In genomic region chr1:206506803-206507394, GRCh38 we compare ENCODE assay signal across 8 cellular contexts. TPM values are rescaled to one million over a fixed set of nuclear protein-coding genes. Genes with fewer than 3 reads are reported as not detected.
DNase-seq lines count a peak whose midpoint lies in the region; ATAC-seq and TF ChIP-seq lines count a peak whose summit lies in the region.

No MANE protein-coding gene starts in this region.

- H3K9ac ChIP-seq in OCI-LY1 (ENCODE audit: low read length) (peak overlapping the region; percentile 4; the same call in 1 of the 2 replicates), muscle layer of colon (ENCODE audit: low read length) (no peak overlapping the region)

- no peaks in the 10 kb centered on the region for H3K9me2 ChIP-seq in OCI-LY1 (ENCODE audit: low read depth, low read length)

- peak overlapping the region in 4 of 7 donors; percentile 44 to 66 (median 52) for H3K27ac Mint-ChIP-seq in CD4-positive, alpha-beta memory T cell

- no peaks in the 10 kb centered on the region for H3F3A ChIP-seq in OCI-LY1 (ENCODE audit: insufficient read depth, low read length)

- H3K27me3 Mint-ChIP-seq in CD4-positive, alpha-beta memory T cell: peaks cover 6 to 8% of the 10 kb centered on the region in 2 donors

- no peak for TF ChIP-seq CTCF in OCI-LY1 (IDR thresholded peaks at IDR 0.05; ENCODE audit: low read length)
- TF ChIP-seq CTCF in dorsolateral prefrontal cortex (IDR thresholded peaks at IDR 0.05 in 54 of 56, conservative IDR thresholded peaks at IDR 0.05 in 2 of 56; ENCODE audit: low read depth in 1 of 56, partially characterized antibody in 56 of 56): no peak

- H3K9me3 ChIP-seq in CD4-positive, alpha-beta memory T cell (ENCODE audit: control insufficient read depth in 1 of 2, low read length in 2 of 2): no peaks in the 10 kb centered on the region
- H3K9me3 ChIP-seq in OCI-LY1 (ENCODE audit: low read length): no peaks in the 10 kb centered on the region
- H3K9me3 ChIP-seq in muscle layer of colon (ENCODE audit: low read length): no peaks in the 10 kb centered on the region

- peak overlapping the region; percentile 80 to 89 (median 82) for H3K4me3 Mint-ChIP-seq in CD4-positive, alpha-beta memory T cell

- DNase-seq in CD4-positive, alpha-beta memory T cell: peak in 3 of 5 donors; percentile 4 to 45 (median 19)
- no peak for DNase-seq in dorsolateral prefrontal cortex
- DNase-seq in cerebellum (ENCODE audit: low spot score): no peak
- no peak for DNase-seq in NCI-H1436 treated with DMSO at 0.1 percent for 48 hours (lab: John Stamatoyannopoulos, UW)
- DNase-seq in erythroblast (lab: John Stamatoyannopoulos, UW): no peak

- no peaks in the 10 kb centered on the region for H3K9me3 Mint-ChIP-seq in CD4-positive, alpha-beta memory T cell

- CTCF ChIA-PET in CD4-positive, alpha-beta memory T cell (lab: Charles Lee; ENCODE audit: partially characterized antibody): interaction anchor here (0.7 to 2.2 kb wide), 9 partner anchors 9 to 76 kb away, joined by 3 to 12 read pairs (median 5); partner anchors contain the start of gene IKBKE

- intact Hi-C loops in CD4-positive, alpha-beta memory T cell (cut with micrococcal nuclease): loop anchor here (1.0 to 2.0 kb wide), 3 partner anchors 44 to 127 kb away; no protein-coding TSS in a partner anchor
- intact Hi-C loops in dorsolateral prefrontal cortex (cut with DNase I): loop anchor here in 1 of 2 donors (5.0 kb wide), 1 partner anchor 35 kb away; no protein-coding TSS in a partner anchor

- peaks cover 17 to 60% (median 34%) of the 10 kb centered on the region in 4 donors for H3K4me1 Mint-ChIP-seq in CD4-positive, alpha-beta memory T cell

- H3K4me2 ChIP-seq in OCI-LY1 (ENCODE audit: low read length): peak overlapping the region; percentile 58

- H3K27me3 ChIP-seq in CD4-positive, alpha-beta memory T cell (ENCODE audit: insufficient read depth, low read length): peaks cover 4% of the 10 kb centered on the region
- H3K27me3 ChIP-seq in OCI-LY1 (ENCODE audit: insufficient read depth, low read length) (peaks cover 7% of the 10 kb centered on the region), dorsolateral prefrontal cortex (peaks cover 0 to 33% (median 0%) of the 10 kb centered on the region in 45 donors), muscle layer of colon (ENCODE audit: control insufficient read depth in 1 of 2, insufficient read depth in 2 of 2, low read length in 2 of 2) (peaks cover 4 to 36% of the 10 kb centered on the region in 2 donors)

- peaks cover 45% of the 10 kb centered on the region for H3K4me1 ChIP-seq in CD4-positive, alpha-beta memory T cell (ENCODE audit: insufficient read depth, low read length)
- H3K4me1 ChIP-seq in OCI-LY1 (ENCODE audit: insufficient read depth, low read length, severe bottlenecking): peaks cover 13% of the 10 kb centered on the region
- peaks cover under 1% of the 10 kb centered on the region for H3K4me1 ChIP-seq in muscle layer of colon (ENCODE audit: insufficient read depth, low read length)

- H3K79me2 ChIP-seq in OCI-LY1 (ENCODE audit: insufficient read depth, low read length): no peaks in the 10 kb centered on the region

- no peaks in the 10 kb centered on the region for H4K20me1 ChIP-seq in OCI-LY1 (ENCODE audit: insufficient read depth, low read length)

- no peaks in the 10 kb centered on the region for H3K36me3 ChIP-seq in CD4-positive, alpha-beta memory T cell (ENCODE audit: insufficient read depth, low read length)
- H3K36me3 ChIP-seq in OCI-LY1 (ENCODE audit: insufficient read depth, low read length) (no peaks in the 10 kb centered on the region), muscle layer of colon (ENCODE audit: insufficient read depth, low read length) (no peaks in the 10 kb centered on the region)

- POLR2A ChIA-PET in CD4-positive, alpha-beta memory T cell (lab: Charles Lee; ENCODE audit: partially characterized antibody): interaction anchor here (0.7 to 3.4 kb wide), 13 partner anchors 9 to 128 kb away, joined by 3 to 30 read pairs (median 3); partner anchors contain the start of genes DYRK3, EIF2D and IKBKE

- no peak overlapping the region for H3K27ac ChIP-seq in CD4-positive, alpha-beta memory T cell (ENCODE audit: low read depth, low read length)
- no peak overlapping the region for H3K27ac ChIP-seq in OCI-LY1 (ENCODE audit: low read depth, low read length, poor library complexity, severe bottlenecking)
- peak overlapping the region in 18 of 59 donors; percentile 6 to 79 (median 58) for H3K27ac ChIP-seq in dorsolateral prefrontal cortex
- no peak overlapping the region for H3K27ac ChIP-seq in muscle layer of colon (ENCODE audit: low read depth, low read length)

- peak; percentile 9 for ATAC-seq in GM21447 (IDR thresholded peaks at IDR 0.05; ENCODE audit: unreplicated experiment)

- H2AFZ ChIP-seq in OCI-LY1 (ENCODE audit: low read length): no peak overlapping the region

- peaks cover 0 to 2% of the 10 kb centered on the region in 2 donors for H3K36me3 Mint-ChIP-seq in CD4-positive, alpha-beta memory T cell

- no peak for TF ChIP-seq POLR2A in erythroblast (IDR thresholded peaks at IDR 0.05; ENCODE audit: low read length)

- H3K4me3 ChIP-seq in CD4-positive, alpha-beta memory T cell (ENCODE audit: low read length in 2 of 2): peak overlapping the region; percentile 39 to 58
- H3K4me3 ChIP-seq in OCI-LY1 (ENCODE audit: low read depth, low read length, poor library complexity, severe bottlenecking): peak overlapping the region; percentile 51
- peak overlapping the region; percentile 35 to 83 (median 68) for H3K4me3 ChIP-seq in dorsolateral prefrontal cortex
- H3K4me3 ChIP-seq in muscle layer of colon (ENCODE audit: low read depth in 1 of 2, low read length in 2 of 2): peak overlapping the region; percentile 41 to 57

RNA-seq across cellular contexts. Expression of gene RASSF5, which starts 0.4 kb away (rescaled TPM):
- 100 to 1,000 TPM; 186 to 190 TPM for total RNA-seq in CD4-positive, alpha-beta memory T cell
- polyA plus RNA-seq in CD4-positive, alpha-beta memory T cell: 100 to 1,000 TPM; 249 to 298 TPM
- total RNA-seq in dorsolateral prefrontal cortex (10 to 100 TPM in 118 of 120 experiments, 1 to 10 TPM in 2; 7.5 to 31.8 (median 17.5) TPM), cerebellum (2.7 TPM)

RNA-seq across cellular contexts. Expression of gene IKBKE, which starts 36.6 kb away (rescaled TPM):
- 10 to 100 TPM; 81.8 to 92.3 TPM for total RNA-seq in CD4-positive, alpha-beta memory T cell
- 10 to 100 TPM; 46.8 to 56.3 TPM for polyA plus RNA-seq in CD4-positive, alpha-beta memory T cell
- 1 to 10 TPM; 1.3 to 8.1 (median 3.2) TPM for total RNA-seq in dorsolateral prefrontal cortex
- 2.5 TPM for total RNA-seq in cerebellum

Comparison
In these comparisons a context has a peak if more than half of its experiments do, and no peak if none do; other contexts are left out.
1. DNase-seq: peak in CD4-positive, alpha-beta memory T cell (3 of 5); none in dorsolateral prefrontal cortex (0 of 10), cerebellum (single experiment), NCI-H1436 treated with DMSO at 0.1 percent for 48 hours (single experiment) and erythroblast (0 of 2).
2. RNA of gene RASSF5, which starts 0.4 kb away (total RNA-seq): 186 to 190 TPM in CD4-positive, alpha-beta memory T cell; 7.5 to 31.8 TPM in dorsolateral prefrontal cortex and 2.7 TPM in cerebellum (single experiment); every median in the first group is over 4 times any median in the second.
3. RNA of gene IKBKE, which starts 36.6 kb away (total RNA-seq): 81.8 to 92.3 TPM in CD4-positive, alpha-beta memory T cell; 1.3 to 8.1 TPM in dorsolateral prefrontal cortex and 2.5 TPM in cerebellum (single experiment); every median in the first group is over 4 times any median in the second.
4. Peak in every context shown above with its lines, with median percentiles within 50 percentile points of each other: H3K4me3 ChIP-seq.